30 cellular contexts compared by ENCODE assay signal in genomic region chr13:48004201-48004600, GRCh38. TPM values are rescaled to one million over a fixed set of nuclear protein-coding genes. Genes with fewer than 3 reads are reported as not detected.
A peak's percentile ranks its signal among the peaks of the same experiment; 100 is the strongest.
DNase-seq lines count a peak whose midpoint lies in the region; ATAC-seq, FAIRE-seq and TF ChIP-seq lines count a peak whose summit lies in the region.
"Had no signal": no experiment of that assay in that cellular context is flagged by ENCODE, and none has a peak within 500 bp of the region (broad histone marks: within the 10 kb centered on the region; RNA-seq: fewer than 3 reads in every experiment).

No MANE protein-coding gene starts in this region.

- H3K27ac Mint-ChIP-seq in H9 (peak overlapping the region; percentile 41 to 93 (median 72)), neural crest cell (ENCODE audit: unreplicated experiment) (no peak overlapping the region)
- H3K27ac Mint-ChIP-seq: activated CD4-positive, alpha-beta T cell treated with anti-CD3 and anti-CD28 coated beads, Interleukin-2, amount 10 ng/mL, durations not matched to agents 24 days and 14 days; activated T-cell treated with anti-CD3 and anti-CD28 coated beads, Interleukin-2, amount 50 U/mL, for 24 hours; brain; CD4-positive, alpha-beta T cell; HFFc6 had no signal

- H2AFZ ChIP-seq in H9 (ENCODE audit: low read length) (no peak overlapping the region), H1 (ENCODE audit: low read length) (0 out of 2 replicates have a peak overlapping the region, but pooled peaks have one; percentile 0)

- CTCF ChIA-PET in H1 (lab: Charles Lee; ENCODE audit: partially characterized antibody): no interaction called here

- no CpG with 5 or more reads among the region's 2 CpGs for WGBS in H9 (ENCODE audit: extremely low coverage, insufficient read length, low lambda C conversion rate)
- WGBS in H1 (ENCODE audit: extremely low coverage in 1 of 2, insufficient coverage in 1 of 2, insufficient read length in 1 of 2, insufficient replicate concordance in 2 of 2, low coverage in 1 of 2, low lambda C conversion rate in 2 of 2, missing lambda C conversion rate in 1 of 2), 2 experiments: 85% methylated on average over 2 of the region's 2 CpGs; no CpG with 5 or more reads in 1 of the 2 experiments

- no peaks in the 10 kb centered on the region for H3K79me1 ChIP-seq in H9 (ENCODE audit: insufficient read depth, low read depth, low read length, poor library complexity, severe bottlenecking)
- H3K79me1 ChIP-seq in H1 (ENCODE audit: low read depth, low read length): no peaks in the 10 kb centered on the region; the same call in 1 of the 2 replicates

- no peak for FAIRE-seq in H1 (lab: Jason Lieb, UNC)
- FAIRE-seq: GM12892 had no signal

- DNase-seq in H9 (peak; percentile 34), MV-4-11 (lab: John Stamatoyannopoulos, UW) (peak; percentile 82), H1 (ENCODE audit: low read depth in 1 of 2, low spot score in 2 of 2) (no peak), neural crest cell (ENCODE audit: low read depth, low spot score) (no peak), inferior parietal cortex (ENCODE audit: extremely low spot score) (no peak), cerebellum (ENCODE audit: low spot score) (no peak), GM20000 (ENCODE audit: low spot score) (no peak)
- DNase-seq: activated gamma-delta T cell treated with Interleukin-2 at 50 U/mL for 16 hours; activated T-cell treated with anti-CD3 and anti-CD28 coated beads, Interleukin-2, amount 50 U/mL, for 24 hours; CD4-positive, alpha-beta T cell; effector CD4-positive, alpha-beta T cell; EL; glutamatergic neuron; HFFc6; NCI-H1436; NCI-H446 treated with DMSO at 0.1 percent for 48 hours; NCI-H82; PC-3; psoas muscle; Right ventricle myocardium superior; stimulated activated CD4-positive, alpha-beta T cell treated with anti-CD3 and anti-CD28 coated beads, Interleukin-15, amount 100 ng/mL, for 24 hours; stimulated activated naive CD8-positive, alpha-beta T cell treated with anti-CD3 and anti-CD28 coated beads, Interleukin-15, Interleukin-2, amounts not matched to agents 100 U/mL and 50 U/mL, for 24 hours had no signal

- H3K4me1 Mint-ChIP-seq in H9 (peaks cover 31 to 34% of the 10 kb centered on the region in 2 experiments), neural crest cell (peaks cover 22% of the 10 kb centered on the region)

- H2BK5ac ChIP-seq in H9 (ENCODE audit: insufficient read length, low read length) (no peak overlapping the region), H1 (ENCODE audit: low read depth, low read length) (peak overlapping the region; percentile 83; the same call in 1 of the 2 replicates)

- H4K91ac ChIP-seq in H9 (ENCODE audit: insufficient read length, low read depth, low read length): no peak overlapping the region
- peak overlapping the region; percentile 61 for H4K91ac ChIP-seq in H1 (replicated peaks; ENCODE audit: insufficient read length, low read length)

- H3K23me2 ChIP-seq in H9 (ENCODE audit: insufficient read length, low read depth, low read length, poor library complexity, severe bottlenecking): peaks cover 4% of the 10 kb centered on the region
- peaks cover 4% of the 10 kb centered on the region for H3K23me2 ChIP-seq in H1 (ENCODE audit: low read depth, low read length)

- H3K36me3 Mint-ChIP-seq in H9 (ENCODE audit: insufficient read depth in 1 of 3, low read depth in 3 of 3): peaks cover 0 to 1% (median under 1%) of the 10 kb centered on the region in 3 experiments; a peak in 2 of 7 replicates
- peaks cover under 1% of the 10 kb centered on the region for H3K36me3 Mint-ChIP-seq in neural crest cell (ENCODE audit: low read depth)
- H3K36me3 Mint-ChIP-seq: brain had no signal

- H3K9me3 ChIP-seq in H9 (ENCODE audit: control insufficient read depth, low read depth, low read length): no peaks in the 10 kb centered on the region
- H3K9me3 ChIP-seq in H1 (ENCODE audit: insufficient read depth in 2 of 2, low read depth in 1 of 2, low read length in 1 of 2): no peaks in the 10 kb centered on the region
- H3K9me3 ChIP-seq: adrenal gland, psoas muscle, vagina had no signal

- TF ChIP-seq POLR2A in H1 (IDR thresholded peaks at IDR 0.05; ENCODE audit: control extremely low read depth in 1 of 2, low read depth in 2 of 2, low read length in 2 of 2): no peak

- H2AK5ac ChIP-seq in H9 (ENCODE audit: insufficient read length, low read length): no peak overlapping the region
- H2AK5ac ChIP-seq in H1 (ENCODE audit: low read depth, low read length): no peak overlapping the region

- H3K4me1 ChIP-seq in H9 (ENCODE audit: insufficient read depth, low read length) (peaks cover 4% of the 10 kb centered on the region; the same call in 1 of the 2 replicates), H1 (replicated peaks in 1 of 4; ENCODE audit: control insufficient read depth in 3 of 4, insufficient read depth in 4 of 4, low read length in 3 of 4) (peaks cover 0 to 4% (median 0%) of the 10 kb centered on the region in 4 experiments; a peak in 3 of 7 replicates)

- H2BK15ac ChIP-seq in H9 (ENCODE audit: low read depth, low read length) (no peak overlapping the region), H1 (ENCODE audit: low read length) (no peak overlapping the region)

- POLR2A ChIA-PET in H1 (lab: Charles Lee; ENCODE audit: partially characterized antibody): interaction anchor here (6.0 kb wide), 1 partner anchor 34 kb away, joined by 43 read pairs; the partner anchor contains the start of gene NUDT15

- H3K14ac ChIP-seq in H9 (ENCODE audit: insufficient read depth, low read length) (no peak overlapping the region), H1 (ENCODE audit: insufficient read length) (no peak overlapping the region)

- H2BK12ac ChIP-seq in H9 (ENCODE audit: insufficient read length, low read depth, low read length): no peak overlapping the region
- 0 out of 2 replicates have a peak overlapping the region, but pooled peaks have one; percentile 27 for H2BK12ac ChIP-seq in H1 (ENCODE audit: low read depth, low read length)

- no peak overlapping the region for H4K8ac ChIP-seq in H9 (replicated peaks; ENCODE audit: insufficient read length, low read depth, low read length)
- no peak overlapping the region for H4K8ac ChIP-seq in H1 (ENCODE audit: extremely low read depth, insufficient read depth, low read length)

- H4K20me1 ChIP-seq in H9 (ENCODE audit: control insufficient read depth, insufficient read depth, insufficient read length) (no peaks in the 10 kb centered on the region), H1 (replicated peaks in 1 of 2; ENCODE audit: control insufficient read depth in 1 of 2, insufficient read depth in 2 of 2, low read length in 2 of 2) (peaks cover 0 to 2% of the 10 kb centered on the region in 2 experiments)

- TF ChIP-seq RAD21 in H1 (IDR thresholded peaks at IDR 0.05 in 1 of 2, conservative IDR thresholded peaks at IDR 0.05 in 1 of 2; ENCODE audit: low read depth in 2 of 2, low read length in 2 of 2): no peak

- H3K4ac ChIP-seq in H9 (ENCODE audit: low read depth, low read length) (no peak overlapping the region), H1 (replicated peaks; ENCODE audit: insufficient read length, low read depth, low read length) (no peak overlapping the region)

- no peak for ATAC-seq in HG02571 (IDR thresholded peaks at IDR 0.05; ENCODE audit: unreplicated experiment)
- ATAC-seq: PC-3; psoas muscle; stimulated activated naive CD8-positive, alpha-beta T cell treated with anti-CD3 and anti-CD28 coated beads, Interleukin-15, Interleukin-2, amounts not matched to agents 100 U/mL and 50 U/mL, for 24 hours had no signal

- no peak overlapping the region for H3K9ac ChIP-seq in H9 (ENCODE audit: extremely low read depth, insufficient read length, low read length)
- H3K9ac ChIP-seq in H1 (replicated peaks in 1 of 4; ENCODE audit: extremely low read depth in 1 of 4, low read depth in 3 of 4, low read length in 3 of 4): no peak overlapping the region

- H3K27me3 Mint-ChIP-seq in H9 (ENCODE audit: low read depth) (no peaks in the 10 kb centered on the region), neural crest cell (ENCODE audit: low read depth) (no peaks in the 10 kb centered on the region)
- H3K27me3 Mint-ChIP-seq: activated CD4-positive, alpha-beta T cell treated with anti-CD3 and anti-CD28 coated beads, Interleukin-2, amount 10 ng/mL, durations not matched to agents 24 days and 14 days; activated T-cell treated with anti-CD3 and anti-CD28 coated beads, Interleukin-2, amount 50 U/mL, for 24 hours; CD4-positive, alpha-beta T cell had no signal

- H3K9me3 Mint-ChIP-seq in H9 (no peaks in the 10 kb centered on the region), neural crest cell (no peaks in the 10 kb centered on the region)
- H3K9me3 Mint-ChIP-seq: activated CD4-positive, alpha-beta T cell treated with anti-CD3 and anti-CD28 coated beads, Interleukin-2, amount 10 ng/mL, durations not matched to agents 24 days and 14 days; activated T-cell treated with anti-CD3 and anti-CD28 coated beads, Interleukin-2, amount 50 U/mL, for 24 hours; CD4-positive, alpha-beta T cell; HFFc6 had no signal

- H3K4me3 Mint-ChIP-seq in H9 (no peak overlapping the region; a peak in 1 of 5 replicates), neural crest cell (peak overlapping the region; percentile 44)
- H3K4me3 Mint-ChIP-seq: activated CD4-positive, alpha-beta T cell treated with anti-CD3 and anti-CD28 coated beads, Interleukin-2, amount 10 ng/mL, durations not matched to agents 24 days and 14 days; activated T-cell treated with anti-CD3 and anti-CD28 coated beads, Interleukin-2, amount 50 U/mL, for 24 hours; HFFc6 had no signal

- H3K4me2 ChIP-seq in H9 (ENCODE audit: insufficient read depth, insufficient read length, low read length): no peak overlapping the region
- no peak overlapping the region for H3K4me2 ChIP-seq in H1 (ENCODE audit: insufficient read depth in 1 of 2, low read depth in 2 of 2, low read length in 2 of 2)

- H3K23ac ChIP-seq in H9 (ENCODE audit: insufficient read length, low read depth, low read length) (no peak overlapping the region), H1 (ENCODE audit: insufficient read length) (no peak overlapping the region)

- H3K18ac ChIP-seq in H9 (ENCODE audit: insufficient read length, low read depth, low read length): no peak overlapping the region
- H3K18ac ChIP-seq in H1 (ENCODE audit: extremely low read depth, low read length): no peak overlapping the region

- H2BK120ac ChIP-seq in H9 (ENCODE audit: low read depth, low read length, poor library complexity, severe bottlenecking): no peak overlapping the region
- H2BK120ac ChIP-seq in H1 (replicated peaks; ENCODE audit: low read depth, low read length): no peak overlapping the region

- H2BK20ac ChIP-seq in H9 (ENCODE audit: low read depth, low read length, poor library complexity, severe bottlenecking) (no peak overlapping the region), H1 (ENCODE audit: low read length) (peak overlapping the region; percentile 38; the same call in 1 of the 2 replicates)

- H3T11ph ChIP-seq in H9 (ENCODE audit: low read length): no peak overlapping the region

- TF ChIP-seq EP300 in H1 (IDR thresholded peaks at IDR 0.05; ENCODE audit: borderline replicate concordance in 1 of 2, low read depth in 2 of 2, low read length in 2 of 2): no peak

- no peaks in the 10 kb centered on the region for H3K27me3 ChIP-seq in H9 (ENCODE audit: insufficient read depth, low read length)
- no peaks in the 10 kb centered on the region for H3K27me3 ChIP-seq in H1 (replicated peaks in 1 of 4; ENCODE audit: control insufficient read depth in 3 of 4, extremely low read depth in 1 of 4, insufficient read depth in 3 of 4, low read length in 3 of 4)
- H3K27me3 ChIP-seq: adrenal gland, vagina had no signal

- H3K79me2 ChIP-seq in H9 (ENCODE audit: insufficient read depth, low read length): peaks cover 10% of the 10 kb centered on the region; the same call in 1 of the 2 replicates
- peaks cover 0 to 17% of the 10 kb centered on the region in 2 experiments; a peak in 3 of 4 replicates for H3K79me2 ChIP-seq in H1 (ENCODE audit: control insufficient read depth in 1 of 2, insufficient read depth in 2 of 2, low read length in 2 of 2)

- TF ChIP-seq CTCF in H9 (conservative IDR thresholded peaks at IDR 0.05): no peak
- TF ChIP-seq CTCF in H1 (IDR thresholded peaks at IDR 0.05; ENCODE audit: control extremely low read depth in 1 of 3, insufficient read depth in 1 of 3, low read depth in 1 of 3, low read length in 3 of 3): no peak
- TF ChIP-seq CTCF in neural crest cell (conservative IDR thresholded peaks at IDR 0.05): no peak
- TF ChIP-seq CTCF in GM20000 (IDR thresholded peaks at IDR 0.05; ENCODE audit: extremely low read depth, missing control alignments): no peak

- no peak overlapping the region for H3K4me3 ChIP-seq in H1 (ENCODE audit: extremely low read depth in 1 of 4, insufficient read depth in 2 of 4, low read depth in 3 of 4, low read length in 4 of 4)
- H3K4me3 ChIP-seq: adrenal gland, psoas muscle, vagina had no signal

- H4K5ac ChIP-seq in H9 (ENCODE audit: insufficient read length, low read depth, low read length) (no peak overlapping the region), H1 (ENCODE audit: insufficient read length, low read depth, low read length) (no peak overlapping the region)

- no peak overlapping the region for H3K56ac ChIP-seq in H9 (ENCODE audit: insufficient read length, low read depth, low read length)
- H3K56ac ChIP-seq in H1 (replicated peaks; ENCODE audit: insufficient read length, low read depth, low read length): no peak overlapping the region

- no peaks in the 10 kb centered on the region for H3K36me3 ChIP-seq in H1 (ENCODE audit: control insufficient read depth in 2 of 4, insufficient read depth in 4 of 4, low read length in 3 of 4)
- H3K36me3 ChIP-seq: adrenal gland, vagina had no signal

- H3K27ac ChIP-seq in H9 (ENCODE audit: insufficient read length, low read depth, low read length) (peak overlapping the region; percentile 21), H1 (ENCODE audit: low read depth, low read length) (no peak overlapping the region)
- H3K27ac ChIP-seq: adrenal gland, epithelial cell of prostate, psoas muscle, vagina, VCaP had no signal

RNA-seq across cellular contexts. Expression of gene SUCLA2, which starts 3.1 kb away (rescaled TPM):
- total RNA-seq in H9 (2021) (48.2 and 53.9 TPM in 2 replicates), neural crest cell (49.3 and 53.1 TPM in 2 replicates), cerebellum (55.3 TPM)
- 69.1 and 78.8 TPM in 2 replicates for total RNA-seq in H1 (2021; fragmentation: NEBNext Ultra II Directional; extraction: Animal tissue kit (Norgen Biotek cat#: 25700))
- polyA plus RNA-seq in H1 (2011; rRNA removed): 19.4 and 23.5 TPM in 2 replicates
- polyA plus RNA-seq in H1 (2011; cell fraction: cytosol; rRNA removed): 37.8 TPM
- polyA plus RNA-seq in H1 (2011; cell fraction: nucleus; rRNA removed): 15.6 TPM
- polyA plus RNA-seq in H1 (2012, experiment 1 of 2): 33.5 to 60.4 TPM (median 41.4 TPM) in 4 replicates
- polyA plus RNA-seq in H1 (2012, experiment 2 of 2): 4.5 TPM
- polyA plus RNA-seq in H1 (2013, experiment 1 of 2): 53.6 TPM
- polyA plus RNA-seq in H1 (2013, experiment 2 of 2): 56.9 TPM
- polyA minus RNA-seq in H1 (2011; rRNA and poly(A)+ RNA removed): 22.2 and 47.5 TPM in 2 replicates
- 23.9 TPM for polyA minus RNA-seq in H1 (2011; cell fraction: cytosol; rRNA and poly(A)+ RNA removed)
- polyA minus RNA-seq in H1 (2011; cell fraction: nucleus; rRNA and poly(A)+ RNA removed): 45.4 TPM

RNA-seq across cellular contexts. Expression of gene NUDT15, which starts 33.3 kb away (rescaled TPM):
- total RNA-seq in H9 (2021) (50.5 and 53.5 TPM in 2 replicates), neural crest cell (35.1 and 36.2 TPM in 2 replicates), cerebellum (9.9 TPM)
- total RNA-seq in H1 (2021; fragmentation: NEBNext Ultra II Directional; extraction: Animal tissue kit (Norgen Biotek cat#: 25700)): 64.3 and 65.9 TPM in 2 replicates
- polyA plus RNA-seq in H1 (2011; rRNA removed): 26.4 and 37.8 TPM in 2 replicates
- 38.9 TPM for polyA plus RNA-seq in H1 (2011; cell fraction: cytosol; rRNA removed)
- 10.6 TPM for polyA plus RNA-seq in H1 (2011; cell fraction: nucleus; rRNA removed)
- polyA plus RNA-seq in H1 (2012, experiment 1 of 2): 27.5 to 44.5 TPM (median 32.5 TPM) in 4 replicates
- polyA plus RNA-seq in H1 (2012, experiment 2 of 2): 8.1 TPM
- 59.3 TPM for polyA plus RNA-seq in H1 (2013, experiment 1 of 2)
- 65.3 TPM for polyA plus RNA-seq in H1 (2013, experiment 2 of 2)
- polyA minus RNA-seq in H1 (2011; rRNA and poly(A)+ RNA removed): 6.2 and 8.1 TPM in 2 replicates
- 9.8 TPM for polyA minus RNA-seq in H1 (2011; cell fraction: cytosol; rRNA and poly(A)+ RNA removed)
- 6.6 TPM for polyA minus RNA-seq in H1 (2011; cell fraction: nucleus; rRNA and poly(A)+ RNA removed)

Comparison
In these comparisons a context has a peak if more than half of its experiments do, and no peak if none do; other contexts are left out.
1. DNase-seq: peak in H9 (single experiment) and MV-4-11 (single experiment); none in H1 (0 of 2), neural crest cell (single experiment), inferior parietal cortex (single experiment), cerebellum (single experiment) and GM20000 (single experiment).